Comparison of ENCODE assay signal across 8 cellular contexts in the genomic region with DNA sequence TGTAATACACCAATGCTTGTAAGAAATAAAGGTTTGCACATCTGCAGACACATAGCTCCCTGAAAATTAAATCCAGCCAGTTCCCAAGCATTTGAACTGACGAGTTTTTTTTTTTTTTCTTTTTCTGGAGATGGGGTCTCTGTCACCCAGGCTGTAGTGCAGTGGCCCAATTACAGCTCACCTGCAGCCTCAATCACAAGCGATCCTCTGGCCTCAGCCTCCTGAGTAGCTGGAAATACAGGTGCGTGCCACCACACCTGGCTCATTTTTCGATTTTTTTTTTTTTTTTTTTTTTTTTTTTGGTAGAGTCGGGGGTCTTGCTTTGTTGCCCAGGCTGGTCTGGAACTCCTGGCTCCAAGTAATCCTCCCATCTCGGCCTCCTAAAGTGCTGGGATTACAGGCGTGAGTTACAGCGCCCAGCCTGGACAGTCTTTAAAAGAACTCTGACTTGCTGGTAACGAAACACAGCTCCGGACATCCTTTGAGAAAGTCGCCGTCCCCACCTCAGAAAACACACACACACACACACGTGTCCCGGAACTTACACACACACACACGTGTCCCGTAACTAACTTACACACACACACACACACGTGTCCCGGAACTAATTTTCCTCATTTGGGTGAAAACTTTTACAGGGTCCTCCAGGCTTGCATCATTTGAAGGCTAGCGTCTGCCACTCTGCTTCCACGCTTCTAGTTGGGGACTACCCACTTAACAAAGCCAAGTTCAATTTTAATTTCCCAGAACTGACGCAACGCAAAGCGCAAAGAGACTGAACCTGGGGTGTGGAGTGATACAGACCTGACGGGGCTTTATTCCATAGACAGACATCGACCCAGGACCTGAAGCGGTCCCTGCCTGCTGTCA. TPM values are rescaled to one million over a fixed set of nuclear protein-coding genes. Genes with fewer than 3 reads are reported as not detected.
DNase-seq lines count a peak whose midpoint lies in the region; ATAC-seq and TF ChIP-seq lines count a peak whose summit lies in the region.

No MANE protein-coding gene starts in this region.

- H3F3A ChIP-seq in SU-DHL-6 (ENCODE audit: insufficient read depth) = no peaks in the 10 kb centered on the region

- no peak for TF ChIP-seq CTCF in DND-41 (IDR thresholded peaks at IDR 0.05; ENCODE audit: borderline replicate concordance, extremely low read depth, low read length, poor library complexity, severe bottlenecking)
- no peak for TF ChIP-seq CTCF in SU-DHL-6 (IDR thresholded peaks at IDR 0.05; ENCODE audit: insufficient read depth, low read length, poor library complexity, severe bottlenecking)
- TF ChIP-seq CTCF in suprapubic skin (IDR thresholded peaks at IDR 0.05) = no peak

- DNase-seq in DND-41 = no peak
- DNase-seq in effector CD8-positive, alpha-beta T cell (lab: John Stamatoyannopoulos, UW) = peak; percentile 21
- DNase-seq in mesenchymal stem cell = peak; percentile 40
- DNase-seq in suprapubic skin (ENCODE audit: low spot score in 2 of 2) = no peak
- DNase-seq in dedifferentiated amniotic fluid mesenchymal stem cell (ENCODE audit: extremely low spot score) = no peak

- H4K20me1 ChIP-seq in DND-41 (ENCODE audit: insufficient read depth, low read length) (peaks cover 5% of the 10 kb centered on the region; the same call in 1 of the 2 replicates), SU-DHL-6 (ENCODE audit: low read depth, low read length) (no peaks in the 10 kb centered on the region)

- H4K8ac ChIP-seq in mesenchymal stem cell (ENCODE audit: low read length) = peak overlapping the region; percentile 93

- H3K9me3 ChIP-seq in DND-41 (ENCODE audit: insufficient read depth, low read length, severe bottlenecking) (no peaks in the 10 kb centered on the region), SU-DHL-6 (ENCODE audit: insufficient read depth, low read length) (no peaks in the 10 kb centered on the region), mesenchymal stem cell (ENCODE audit: control insufficient read depth, low read length) (no peaks in the 10 kb centered on the region), suprapubic skin (no peaks in the 10 kb centered on the region)

- H3K4me3 ChIP-seq in DND-41 (ENCODE audit: low read depth in 1 of 2, low read length in 2 of 2) (peak overlapping the region; percentile 86 to 90), SU-DHL-6 (ENCODE audit: insufficient read depth, low read length, poor library complexity, severe bottlenecking) (peak overlapping the region; percentile 96), mesenchymal stem cell (ENCODE audit: insufficient read depth in 1 of 2, low read depth in 1 of 2, low read length in 2 of 2) (peak overlapping the region; percentile 93 to 97), suprapubic skin (peak overlapping the region; percentile 100)

- H3K14ac ChIP-seq in mesenchymal stem cell (ENCODE audit: low read length in 2 of 2) = peak overlapping the region in 1 of 2 experiments; percentile 98

- no peak for TF ChIP-seq POLR2A in suprapubic skin (IDR thresholded peaks at IDR 0.05)

- H3K4me1 ChIP-seq in DND-41 (ENCODE audit: insufficient read depth, low read length) = peaks cover 17% of the 10 kb centered on the region
- H3K4me1 ChIP-seq in mesenchymal stem cell (ENCODE audit: control insufficient read depth, insufficient read depth, low read depth, low read length) = peaks cover 8% of the 10 kb centered on the region
- peaks cover 13% of the 10 kb centered on the region for H3K4me1 ChIP-seq in suprapubic skin

- H2BK15ac ChIP-seq in mesenchymal stem cell (ENCODE audit: low read depth, poor library complexity, severe bottlenecking) = no peak overlapping the region

- TF ChIP-seq EP300 in suprapubic skin (IDR thresholded peaks at IDR 0.05) = no peak

- no peak overlapping the region for H2AK5ac ChIP-seq in mesenchymal stem cell (ENCODE audit: low read length, severe bottlenecking)

- peak overlapping the region; percentile 85 for H3K9ac ChIP-seq in DND-41 (ENCODE audit: low read depth, low read length)
- H3K9ac ChIP-seq in SU-DHL-6 (ENCODE audit: low read length) = peak overlapping the region; percentile 92
- H3K9ac ChIP-seq in mesenchymal stem cell (ENCODE audit: low read length) = peak overlapping the region; percentile 91

- peaks cover 9% of the 10 kb centered on the region for H3K79me1 ChIP-seq in mesenchymal stem cell (replicated peaks; ENCODE audit: low read length, poor library complexity, severe bottlenecking)

- WGBS in mesenchymal stem cell = 29% methylated on average over 23 of the region's 26 CpGs
- WGBS in suprapubic skin = 33% methylated on average over 26 of the region's 26 CpGs

- H3K36me3 ChIP-seq in DND-41 (ENCODE audit: insufficient read depth, low read length) = peaks cover 21% of the 10 kb centered on the region
- H3K36me3 ChIP-seq in SU-DHL-6 (ENCODE audit: low read length) = 0 out of 2 replicates have a peak, but pooled peaks cover 5% of the 10 kb centered on the region
- peaks cover 7 to 8% of the 10 kb centered on the region in 2 experiments for H3K36me3 ChIP-seq in mesenchymal stem cell (ENCODE audit: control insufficient read depth in 1 of 2, insufficient read depth in 2 of 2, low read depth in 1 of 2, low read length in 2 of 2)
- H3K36me3 ChIP-seq in suprapubic skin = peaks cover 15% of the 10 kb centered on the region

- peak overlapping the region; percentile 49 for H4K91ac ChIP-seq in mesenchymal stem cell (ENCODE audit: low read length)

- H2AFZ ChIP-seq in DND-41 (ENCODE audit: low read depth, low read length) (peak overlapping the region; percentile 99), SU-DHL-6 (ENCODE audit: low read depth, low read length, severe bottlenecking) (peak overlapping the region; percentile 83), mesenchymal stem cell (ENCODE audit: low read depth, low read length) (peak overlapping the region; percentile 94)

- H3K23ac ChIP-seq in mesenchymal stem cell (ENCODE audit: low read length in 2 of 2) = no peak overlapping the region

- H3K27me3 ChIP-seq in DND-41 (ENCODE audit: insufficient read depth, low read length, poor library complexity) (no peaks in the 10 kb centered on the region), SU-DHL-6 (ENCODE audit: low read length) (no peaks in the 10 kb centered on the region), mesenchymal stem cell (ENCODE audit: control insufficient read depth in 1 of 2, insufficient read depth in 1 of 2, low read length in 2 of 2) (no peaks in the 10 kb centered on the region), suprapubic skin (no peaks in the 10 kb centered on the region)

- no peak overlapping the region for H2BK120ac ChIP-seq in mesenchymal stem cell (ENCODE audit: low read depth, low read length)

- peak overlapping the region; percentile 72 to 79 for H3K18ac ChIP-seq in mesenchymal stem cell (ENCODE audit: low read depth in 1 of 2, low read length in 2 of 2)

- H3K79me2 ChIP-seq in DND-41 (ENCODE audit: insufficient read depth, low read length) (peaks cover 30% of the 10 kb centered on the region), SU-DHL-6 (ENCODE audit: insufficient read depth, low read length) (peaks cover 35% of the 10 kb centered on the region)

- H3K9me2 ChIP-seq in SU-DHL-6 (replicated peaks; ENCODE audit: insufficient read depth, low read length) = no peaks in the 10 kb centered on the region

- H3K4ac ChIP-seq in mesenchymal stem cell (ENCODE audit: low read depth in 1 of 2, low read length in 2 of 2) = peak overlapping the region; percentile 78 to 85

- no peak overlapping the region for H2BK5ac ChIP-seq in mesenchymal stem cell (ENCODE audit: low read depth, low read length, poor library complexity, severe bottlenecking)

- H3K4me2 ChIP-seq in DND-41 (ENCODE audit: insufficient read depth, low read length) = peak overlapping the region; percentile 85
- H3K4me2 ChIP-seq in SU-DHL-6 (ENCODE audit: low read depth, low read length, poor library complexity, severe bottlenecking) = peak overlapping the region; percentile 73
- peak overlapping the region; percentile 71 for H3K4me2 ChIP-seq in mesenchymal stem cell (ENCODE audit: low read length, poor library complexity, severe bottlenecking)

- H3K27ac ChIP-seq in DND-41 (ENCODE audit: low read length) = peak overlapping the region; percentile 81
- H3K27ac ChIP-seq in SU-DHL-6 (ENCODE audit: low read depth, low read length) = peak overlapping the region; percentile 53
- no peak overlapping the region for H3K27ac ChIP-seq in mesenchymal stem cell (ENCODE audit: low read length, poor library complexity, severe bottlenecking)
- peak overlapping the region; percentile 66 for H3K27ac ChIP-seq in suprapubic skin

- no peak overlapping the region for H2BK12ac ChIP-seq in mesenchymal stem cell (ENCODE audit: low read length in 2 of 2)

- peak; percentile 64 for ATAC-seq in DND-41 (ENCODE audit: insufficient read depth, low read depth)
- peak; percentile 41 for ATAC-seq in GM19467 (IDR thresholded peaks at IDR 0.05; ENCODE audit: unreplicated experiment)
- peak; percentile 18 for ATAC-seq in HG03558 (IDR thresholded peaks at IDR 0.05; ENCODE audit: extremely low read depth, unreplicated experiment)

RNA-seq across cellular contexts. Expression of gene OCM2, which starts 18.6 kb away (rescaled TPM):
- polyA plus RNA-seq in mesenchymal stem cell (2013, experiment 1 of 2) = not detected
- not detected for polyA plus RNA-seq in mesenchymal stem cell (2013, experiment 2 of 2)
- not detected for total RNA-seq in suprapubic skin

Comparison
In these comparisons a context has a peak if more than half of its experiments do, and no peak if none do; other contexts are left out.
1. DNase-seq: peak in effector CD8-positive, alpha-beta T cell (single experiment) and mesenchymal stem cell (single experiment); none in DND-41 (single experiment), suprapubic skin (0 of 2) and dedifferentiated amniotic fluid mesenchymal stem cell (single experiment).
2. Peak in every context shown above with its lines, with median percentiles within 50 percentile points of each other: ATAC-seq, H2AFZ ChIP-seq, H3K4me2 ChIP-seq, H3K4me3 ChIP-seq and H3K9ac ChIP-seq.